17 cellular contexts compared by ENCODE assay signal in the genomic region with DNA sequence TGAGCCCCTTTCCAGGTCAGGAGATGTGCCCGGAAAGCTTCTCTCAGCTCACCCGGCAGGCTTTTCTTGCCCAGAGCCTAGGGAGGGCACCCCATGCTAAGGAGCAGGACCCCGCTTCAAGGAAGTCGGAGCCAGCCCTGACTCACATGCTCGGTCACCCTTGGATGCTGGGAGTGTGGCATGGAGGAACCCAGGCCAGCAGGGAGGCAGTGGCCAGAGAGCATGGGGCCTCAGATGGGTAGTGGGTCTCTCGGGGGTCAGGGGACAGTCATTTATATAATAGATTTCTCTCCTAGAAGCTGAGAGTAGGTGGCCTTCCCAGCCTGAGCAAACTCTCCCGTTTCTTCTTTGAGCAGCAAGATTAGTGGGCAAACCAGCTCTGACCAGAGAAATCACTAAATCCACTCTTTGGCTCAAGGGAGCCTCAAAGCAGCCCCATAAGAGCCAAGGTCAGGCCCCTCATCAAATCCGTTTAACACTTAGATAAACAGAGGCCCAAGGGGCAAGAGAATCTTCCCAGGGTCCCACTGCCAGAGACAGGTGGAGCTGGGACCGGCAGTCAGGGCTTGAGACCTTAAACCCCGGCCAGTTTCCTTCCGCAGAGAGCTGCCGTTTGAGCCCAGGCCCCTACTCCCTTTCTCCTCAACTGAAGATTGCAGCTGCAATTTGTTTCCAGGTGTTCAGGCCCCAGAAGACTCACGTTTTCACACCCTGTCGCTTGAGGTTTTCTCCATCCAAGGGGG.
DNase-seq lines count a peak whose midpoint lies in the region; TF ChIP-seq lines count a peak whose summit lies in the region.
"Had no signal": no experiment of that assay in that cellular context is flagged by ENCODE, and none has a peak within 500 bp of the region (broad histone marks: within the 10 kb centered on the region; RNA-seq: fewer than 3 reads in every experiment).

No MANE protein-coding gene starts in this region.

- TF ChIP-seq CTCF in GM13976 (IDR thresholded peaks at IDR 0.05; ENCODE audit: borderline replicate concordance, control extremely low read depth, extremely low read depth, insufficient read depth, missing control alignments) (no peak), esophagus muscularis mucosa (IDR thresholded peaks at IDR 0.05) (no peak)

- H4K91ac ChIP-seq in neuronal stem cell (ENCODE audit: low read depth, low read length, poor library complexity) = no peak overlapping the region

- H3K27ac ChIP-seq in BLaER1 treated with 17β-estradiol and CSF1 and Interleukin-3, amounts not matched to agents 10 nM and 100 nM = no peak overlapping the region
- H3K27ac ChIP-seq in esophagus muscularis mucosa (replicated peaks in 1 of 4) (no peak overlapping the region), neuronal stem cell (replicated peaks; ENCODE audit: low read length) (no peak overlapping the region)
- H3K27ac ChIP-seq: PC-9, SK-N-MC had no signal

- no peak overlapping the region for H2BK5ac ChIP-seq in neuronal stem cell (ENCODE audit: low read length)

- no peaks in the 10 kb centered on the region for H3K27me3 ChIP-seq in BLaER1 treated with 17β-estradiol and CSF1 and Interleukin-3, amounts not matched to agents 10 nM and 100 nM
- H3K27me3 ChIP-seq in esophagus muscularis mucosa (no peaks in the 10 kb centered on the region), neuronal stem cell (ENCODE audit: control insufficient read depth in 3 of 3, insufficient read depth in 3 of 3, low read depth in 1 of 3, low read length in 3 of 3) (no peaks in the 10 kb centered on the region)
- H3K27me3 ChIP-seq: BE2C had no signal

- H3K4ac ChIP-seq in neuronal stem cell (ENCODE audit: low read length) = no peak overlapping the region

- no peak overlapping the region for H2AK5ac ChIP-seq in neuronal stem cell (ENCODE audit: low read depth, low read length)

- H2BK120ac ChIP-seq in neuronal stem cell (ENCODE audit: low read depth, low read length) = no peak overlapping the region

- TF ChIP-seq POLR2A in esophagus muscularis mucosa (IDR thresholded peaks at IDR 0.05; ENCODE audit: low read depth) = no peak

- no peaks in the 10 kb centered on the region for H3K36me3 ChIP-seq in BLaER1 treated with 17β-estradiol and CSF1 and Interleukin-3, amounts not matched to agents 10 nM and 100 nM
- no peaks in the 10 kb centered on the region for H3K36me3 ChIP-seq in esophagus muscularis mucosa
- no peaks in the 10 kb centered on the region for H3K36me3 ChIP-seq in neuronal stem cell (replicated peaks in 1 of 2; ENCODE audit: control insufficient read depth in 2 of 2, insufficient read depth in 2 of 2, low read length in 2 of 2)
- H3K36me3 ChIP-seq: BE2C had no signal

- no peak overlapping the region for H4K8ac ChIP-seq in neuronal stem cell (ENCODE audit: low read depth, low read length)

- peak; percentile 11 for DNase-seq in GM13976 (ENCODE audit: low spot score)
- peak; percentile 84 for DNase-seq in esophagus muscularis mucosa (ENCODE audit: extremely low spot score)
- DNase-seq in posterior vena cava (ENCODE audit: low spot score) = peak; percentile 66
- no peak for DNase-seq in NK-92 treated with Interleukin-12 subunit alpha and Interleukin-12 subunit beta, amount 100 ng/mL, for 24 hours (lab: John Stamatoyannopoulos, UW)
- DNase-seq in neuronal stem cell (ENCODE audit: low spot score) = no peak
- no peak for DNase-seq in T1000 (lab: John Stamatoyannopoulos, UW)
- DNase-seq: BE2C; CD8-positive, alpha-beta T cell; GDM1; GOT3; NCI-H1048; NCI-H2081 treated with DMSO at 0.1 percent for 48 hours; NCI-H510A treated with DMSO at 0.1 percent for 48 hours; NCI-H82; PC-9 had no signal

- H3K4me3 ChIP-seq in BLaER1 treated with 17β-estradiol and CSF1 and Interleukin-3, amounts not matched to agents 10 nM and 100 nM = no peak overlapping the region
- H3K4me3 ChIP-seq in esophagus muscularis mucosa (no peak overlapping the region), neuronal stem cell (ENCODE audit: low read length in 2 of 2) (no peak overlapping the region)
- H3K4me3 ChIP-seq: PC-9, SK-N-MC had no signal

- H2BK15ac ChIP-seq in neuronal stem cell (ENCODE audit: low read length) = no peak overlapping the region

- no peaks in the 10 kb centered on the region for H4K20me1 ChIP-seq in BLaER1 treated with 17β-estradiol and CSF1 and Interleukin-3, amounts not matched to agents 10 nM and 100 nM

- no peak overlapping the region for H2AFZ ChIP-seq in neuronal stem cell (ENCODE audit: low read length)
- H2AFZ ChIP-seq: PC-9 had no signal

- H3K9me3 ChIP-seq in BLaER1 treated with 17β-estradiol and CSF1 and Interleukin-3, amounts not matched to agents 10 nM and 100 nM (replicated peaks in 1 of 11) = no peaks in the 10 kb centered on the region
- no peaks in the 10 kb centered on the region for H3K9me3 ChIP-seq in esophagus muscularis mucosa
- no peaks in the 10 kb centered on the region for H3K9me3 ChIP-seq in neuronal stem cell (replicated peaks in 1 of 2; ENCODE audit: control insufficient read depth in 2 of 2, insufficient read depth in 1 of 2, low read depth in 1 of 2, low read length in 2 of 2)
- H3K9me3 ChIP-seq: BE2C had no signal

- H3K4me1 ChIP-seq in BLaER1 treated with 17β-estradiol and CSF1 and Interleukin-3, amounts not matched to agents 10 nM and 100 nM = peaks cover 0 to 28% (median 13%) of the 10 kb centered on the region in 10 experiments; a peak in 11 of 20 replicates
- no peaks in the 10 kb centered on the region for H3K4me1 ChIP-seq in esophagus muscularis mucosa
- H3K4me1 ChIP-seq in neuronal stem cell (ENCODE audit: control insufficient read depth in 2 of 2, insufficient read depth in 1 of 2, low read depth in 1 of 2, low read length in 2 of 2) = peaks cover 0 to 8% of the 10 kb centered on the region in 2 donors
- H3K4me1 ChIP-seq: BE2C had no signal

- no peaks in the 10 kb centered on the region for H3K79me1 ChIP-seq in neuronal stem cell (ENCODE audit: low read depth, low read length)

- no peak overlapping the region for H3K23ac ChIP-seq in neuronal stem cell (ENCODE audit: low read depth, low read length, poor library complexity)

- TF ChIP-seq EP300 in esophagus muscularis mucosa (IDR thresholded peaks at IDR 0.05) = no peak

- H3K18ac ChIP-seq in neuronal stem cell (ENCODE audit: low read length) = no peak overlapping the region

- no peak overlapping the region for H2BK12ac ChIP-seq in neuronal stem cell (ENCODE audit: low read length)

- WGBS in esophagus muscularis mucosa = 77% methylated on average over 13 of the region's 14 CpGs
- no CpG with 5 or more reads among the region's 14 CpGs for WGBS in neuronal stem cell (ENCODE audit: extremely low coverage in 2 of 2, insufficient read length in 2 of 2, insufficient replicate concordance in 1 of 2), 2 donors

- intact Hi-C loops in esophagus muscularis mucosa (cut with DNase I) (no loop called here), posterior vena cava (cut with DNase I) (no loop called here)

- H3K14ac ChIP-seq in neuronal stem cell (ENCODE audit: low read length) = no peak overlapping the region

- H3K9ac ChIP-seq in BLaER1 treated with 17β-estradiol and CSF1 and Interleukin-3, amounts not matched to agents 10 nM and 100 nM = no peak overlapping the region
- no peak overlapping the region for H3K9ac ChIP-seq in neuronal stem cell (ENCODE audit: low read depth, low read length, poor library complexity)

- in situ Hi-C loops in GM13976 (cut with MboI; ENCODE audit: low sequenced_read_pairs, unreplicated experiment) = no loop called here

- peak overlapping the region in 6 of 11 experiments; percentile 2 to 53 (median 34); a peak in 9 of 22 replicates for H3K4me2 ChIP-seq in BLaER1 treated with 17β-estradiol and CSF1 and Interleukin-3, amounts not matched to agents 10 nM and 100 nM
- no peak overlapping the region for H3K4me2 ChIP-seq in neuronal stem cell (ENCODE audit: insufficient read depth, low read length, poor library complexity, severe bottlenecking)
- H3K4me2 ChIP-seq: PC-9 had no signal

Comparison
In these comparisons a context has a peak if more than half of its experiments do, and no peak if none do; other contexts are left out.
1. DNase-seq: peak in GM13976 (single experiment), esophagus muscularis mucosa (single experiment) and posterior vena cava (single experiment); none in NK-92 treated with Interleukin-12 subunit alpha and Interleukin-12 subunit beta, amount 100 ng/mL, for 24 hours (single experiment), neuronal stem cell (single experiment) and T1000 (single experiment).